Comparison of ENCODE assay signal across 1 cellular context in genomic region chr6:135680964-135681913, GRCh38.
TF ChIP-seq lines count a peak whose summit lies in the region.

No MANE protein-coding gene starts in this region.

TF ChIP-seq in HepG2, 621 proteins besides CTCF, POLR2A, EP300 and RAD21 (continued from another document):
- TF ChIP-seq, protein P1, sequence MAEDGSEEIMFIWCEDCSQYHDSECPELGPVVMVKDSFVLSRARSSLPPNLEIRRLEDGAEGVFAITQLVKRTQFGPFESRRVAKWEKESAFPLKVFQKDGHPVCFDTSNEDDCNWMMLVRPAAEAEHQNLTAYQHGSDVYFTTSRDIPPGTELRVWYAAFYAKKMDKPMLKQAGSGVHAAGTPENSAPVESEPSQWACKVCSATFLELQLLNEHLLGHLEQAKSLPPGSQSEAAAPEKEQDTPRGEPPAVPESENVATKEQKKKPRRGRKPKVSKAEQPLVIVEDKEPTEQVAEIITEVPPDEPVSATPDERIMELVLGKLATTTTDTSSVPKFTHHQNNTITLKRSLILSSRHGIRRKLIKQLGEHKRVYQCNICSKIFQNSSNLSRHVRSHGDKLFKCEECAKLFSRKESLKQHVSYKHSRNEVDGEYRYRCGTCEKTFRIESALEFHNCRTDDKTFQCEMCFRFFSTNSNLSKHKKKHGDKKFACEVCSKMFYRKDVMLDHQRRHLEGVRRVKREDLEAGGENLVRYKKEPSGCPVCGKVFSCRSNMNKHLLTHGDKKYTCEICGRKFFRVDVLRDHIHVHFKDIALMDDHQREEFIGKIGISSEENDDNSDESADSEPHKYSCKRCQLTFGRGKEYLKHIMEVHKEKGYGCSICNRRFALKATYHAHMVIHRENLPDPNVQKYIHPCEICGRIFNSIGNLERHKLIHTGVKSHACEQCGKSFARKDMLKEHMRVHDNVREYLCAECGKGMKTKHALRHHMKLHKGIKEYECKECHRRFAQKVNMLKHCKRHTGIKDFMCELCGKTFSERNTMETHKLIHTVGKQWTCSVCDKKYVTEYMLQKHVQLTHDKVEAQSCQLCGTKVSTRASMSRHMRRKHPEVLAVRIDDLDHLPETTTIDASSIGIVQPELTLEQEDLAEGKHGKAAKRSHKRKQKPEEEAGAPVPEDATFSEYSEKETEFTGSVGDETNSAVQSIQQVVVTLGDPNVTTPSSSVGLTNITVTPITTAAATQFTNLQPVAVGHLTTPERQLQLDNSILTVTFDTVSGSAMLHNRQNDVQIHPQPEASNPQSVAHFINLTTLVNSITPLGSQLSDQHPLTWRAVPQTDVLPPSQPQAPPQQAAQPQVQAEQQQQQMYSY (CRISPR knock-in tag; IDR thresholded peaks at IDR 0.05): no peak
- no peak for TF ChIP-seq PAF1 (CRISPR knock-in tag; IDR thresholded peaks at IDR 0.05)
